Comparison of ENCODE assay signal across 33 cellular contexts in genomic region chr18:55002261-55002660, GRCh38. TPM values are rescaled to one million over a fixed set of nuclear protein-coding genes. Genes with fewer than 3 reads are reported as not detected.
"Had no signal": no experiment of that assay in that cellular context is flagged by ENCODE, and none has a peak within 500 bp of the region (broad histone marks: within the 10 kb centered on the region; RNA-seq: fewer than 3 reads in every experiment).

No MANE protein-coding gene starts in this region.

- FAIRE-seq: astrocyte, bronchial epithelial cell had no signal

- ATAC-seq: activated CD4-positive, CD25-positive, alpha-beta regulatory T cell treated with anti-CD3 and anti-CD28 coated beads, Interleukin-2, amount 50 U/mL, for 24 hours; activated CD8-positive, alpha-beta T cell treated with anti-CD3 and anti-CD28 coated beads for 36 hours; activated naive CD4-positive, alpha-beta T cell treated with anti-CD3 and anti-CD28 coated beads, Interleukin-2, amount 50 U/mL, for 72 hours; activated T-cell treated with anti-CD3 and anti-CD28 coated beads, Interleukin-2, amount 50 U/mL, for 4 hours; activated T-helper 17 cell treated with anti-CD3 and anti-CD28 coated beads, Interleukin-2, amount 50 U/mL, for 72 hours; foreskin keratinocyte; gastrocnemius medialis; T-helper 17 cell had no signal

- H3K27me3 ChIP-seq: brain microvascular endothelial cell, esophagus muscularis mucosa, gastrocnemius medialis had no signal

- DNase-seq: activated B cell treated with CpG ODN at 0.5 μM for 24 hours; activated CD4-positive, alpha-beta T cell treated with anti-CD3 and anti-CD28 coated beads for 48 hours; activated CD4-positive, alpha-beta T cell treated with anti-CD3 and anti-CD28 coated beads, Interleukin-2, amount 50 U/mL, for 1 hour; activated CD4-positive, alpha-beta T cell treated with anti-CD3 and anti-CD28 coated beads, Interleukin-2, amount 50 U/mL, for 48 hours; activated CD8-positive, alpha-beta memory T cell treated with anti-CD3 and anti-CD28 coated beads for 24 hours; activated CD8-positive, alpha-beta T cell treated with anti-CD3 and anti-CD28 coated beads for 36 hours; activated gamma-delta T cell; activated naive CD4-positive, alpha-beta T cell; activated naive CD4-positive, alpha-beta T cell treated with anti-CD3 and anti-CD28 coated beads, Interleukin-2, amount 10 ng/mL, durations not matched to agents 7 days and 5 days; activated naive CD8-positive, alpha-beta T cell treated with anti-CD3 and anti-CD28 coated beads, Interleukin-2, amount 10 ng/mL, durations not matched to agents 7 days and 5 days; activated T-cell treated with anti-CD3 and anti-CD28 coated beads, Interleukin-2, amount 50 U/mL, for 4 hours; brain microvascular endothelial cell; dorsolateral prefrontal cortex; effector memory CD4-positive, alpha-beta T cell; endodermal cell; erythroblast; foreskin keratinocyte; gastrocnemius medialis; glutamatergic neuron; T-helper 1 cell; T-helper 17 cell; T1000; WERI-Rb-1 had no signal

- H3K4me1 Mint-ChIP-seq: activated B cell treated with CpG ODN at 0.5 μM for 24 hours; activated naive CD4-positive, alpha-beta T cell treated with anti-CD3 and anti-CD28 coated beads, Interleukin-2, amount 10 ng/mL, durations not matched to agents 7 days and 5 days; activated naive CD8-positive, alpha-beta T cell treated with anti-CD3 and anti-CD28 coated beads, Interleukin-2, amount 10 ng/mL, durations not matched to agents 7 days and 5 days; activated T-helper 17 cell treated with anti-CD3 and anti-CD28 coated beads, Interleukin-2, amount 50 U/mL, for 72 hours; central memory CD8-positive, alpha-beta T cell; endodermal cell; T-helper 17 cell had no signal

- H3K36me3 Mint-ChIP-seq: activated naive CD4-positive, alpha-beta T cell treated with anti-CD3 and anti-CD28 coated beads, Interleukin-2, amount 10 ng/mL, durations not matched to agents 7 days and 5 days; activated naive CD4-positive, alpha-beta T cell treated with anti-CD3 and anti-CD28 coated beads, Interleukin-2, amount 50 U/mL, for 72 hours; activated naive CD8-positive, alpha-beta T cell treated with anti-CD3 and anti-CD28 coated beads, Interleukin-2, amount 10 ng/mL, durations not matched to agents 7 days and 5 days had no signal

- H3K4me3 Mint-ChIP-seq: activated B cell treated with CpG ODN at 0.5 μM for 24 hours; activated CD8-positive, alpha-beta T cell treated with anti-CD3 and anti-CD28 coated beads for 36 hours; activated naive CD4-positive, alpha-beta T cell treated with anti-CD3 and anti-CD28 coated beads, Interleukin-2, amount 10 ng/mL, durations not matched to agents 7 days and 5 days; activated naive CD8-positive, alpha-beta T cell treated with anti-CD3 and anti-CD28 coated beads, Interleukin-2, amount 10 ng/mL, durations not matched to agents 7 days and 5 days; activated T-cell treated with anti-CD3 and anti-CD28 coated beads, Interleukin-2, amount 50 U/mL, for 4 hours; activated T-helper 17 cell treated with anti-CD3 and anti-CD28 coated beads, Interleukin-2, amount 50 U/mL, for 72 hours; central memory CD8-positive, alpha-beta T cell; dendritic cell treated with granulocyte-macrophage colony-stimulating factor and Interleukin-4, amounts not matched to agents 40 ng/mL and 50 ng/mL, for 4 days; endodermal cell; T-helper 17 cell; T-helper 2 cell treated with Interferon-gamma antibody and Interleukin-4, amounts not matched to agents 5 μg/mL and 100 μg/mL, for 36 hours had no signal

- H3K4me3 ChIP-seq: coronary artery, dorsolateral prefrontal cortex, esophagus muscularis mucosa, gastrocnemius medialis had no signal

- H3K27ac Mint-ChIP-seq: activated B cell treated with CpG ODN at 0.5 μM for 24 hours; activated CD8-positive, alpha-beta T cell treated with anti-CD3 and anti-CD28 coated beads for 36 hours; activated naive CD4-positive, alpha-beta T cell treated with anti-CD3 and anti-CD28 coated beads, Interleukin-2, amount 10 ng/mL, durations not matched to agents 7 days and 5 days; activated naive CD8-positive, alpha-beta T cell treated with anti-CD3 and anti-CD28 coated beads, Interleukin-2, amount 10 ng/mL, durations not matched to agents 7 days and 5 days; activated T-helper 17 cell treated with anti-CD3 and anti-CD28 coated beads, Interleukin-2, amount 50 U/mL, for 72 hours; dendritic cell treated with granulocyte-macrophage colony-stimulating factor and Interleukin-4, amounts not matched to agents 40 ng/mL and 50 ng/mL, for 4 days; endodermal cell; T-helper 17 cell; T-helper 2 cell treated with Interferon-gamma antibody and Interleukin-4, amounts not matched to agents 5 μg/mL and 100 μg/mL, for 36 hours had no signal

- H3K27ac ChIP-seq: brain microvascular endothelial cell, coronary artery, dorsolateral prefrontal cortex, esophagus muscularis mucosa, foreskin keratinocyte, gastrocnemius medialis, WERI-Rb-1 had no signal

- H3K27me3 Mint-ChIP-seq: activated CD8-positive, alpha-beta T cell treated with anti-CD3 and anti-CD28 coated beads for 36 hours; dendritic cell treated with granulocyte-macrophage colony-stimulating factor and Interleukin-4, amounts not matched to agents 40 ng/mL and 50 ng/mL, for 4 days had no signal

- H3K9me3 Mint-ChIP-seq: activated B cell treated with CpG ODN at 0.5 μM for 24 hours; activated CD8-positive, alpha-beta T cell treated with anti-CD3 and anti-CD28 coated beads for 36 hours; activated naive CD4-positive, alpha-beta T cell treated with anti-CD3 and anti-CD28 coated beads, Interleukin-2, amount 10 ng/mL, durations not matched to agents 7 days and 5 days; activated naive CD4-positive, alpha-beta T cell treated with anti-CD3 and anti-CD28 coated beads, Interleukin-2, amount 50 U/mL, for 72 hours; activated naive CD8-positive, alpha-beta T cell treated with anti-CD3 and anti-CD28 coated beads, Interleukin-2, amount 10 ng/mL, durations not matched to agents 7 days and 5 days; activated T-cell treated with anti-CD3 and anti-CD28 coated beads, Interleukin-2, amount 50 U/mL, for 4 hours; activated T-helper 17 cell treated with anti-CD3 and anti-CD28 coated beads, Interleukin-2, amount 50 U/mL, for 72 hours; central memory CD8-positive, alpha-beta T cell; dendritic cell treated with granulocyte-macrophage colony-stimulating factor and Interleukin-4, amounts not matched to agents 40 ng/mL and 50 ng/mL, for 4 days; endodermal cell; T-helper 2 cell treated with Interferon-gamma antibody and Interleukin-4, amounts not matched to agents 5 μg/mL and 100 μg/mL, for 36 hours had no signal

- H3K9me3 ChIP-seq: esophagus muscularis mucosa, gastrocnemius medialis had no signal

- H3K36me3 ChIP-seq: brain microvascular endothelial cell, esophagus muscularis mucosa, gastrocnemius medialis, WERI-Rb-1 had no signal

- H3K4me1 ChIP-seq: esophagus muscularis mucosa, foreskin keratinocyte, gastrocnemius medialis had no signal

RNA-seq across cellular contexts. Expression of gene CCDC68, which starts 43.0 kb away (rescaled TPM):
- total RNA-seq: activated CD8-positive, alpha-beta T cell treated with anti-CD3 and anti-CD28 coated beads for 36 hours; activated naive CD4-positive, alpha-beta T cell treated with anti-CD3 and anti-CD28 coated beads, Interleukin-2, amount 50 U/mL, for 72 hours; activated naive CD8-positive, alpha-beta T cell treated with anti-CD3 and anti-CD28 coated beads, Interleukin-2, amount 10 ng/mL, durations not matched to agents 7 days and 5 days; activated T-cell treated with anti-CD3 and anti-CD28 coated beads, Interleukin-2, amount 50 U/mL, for 4 hours; T-helper 17 cell had no signal
